In the genomic region with DNA sequence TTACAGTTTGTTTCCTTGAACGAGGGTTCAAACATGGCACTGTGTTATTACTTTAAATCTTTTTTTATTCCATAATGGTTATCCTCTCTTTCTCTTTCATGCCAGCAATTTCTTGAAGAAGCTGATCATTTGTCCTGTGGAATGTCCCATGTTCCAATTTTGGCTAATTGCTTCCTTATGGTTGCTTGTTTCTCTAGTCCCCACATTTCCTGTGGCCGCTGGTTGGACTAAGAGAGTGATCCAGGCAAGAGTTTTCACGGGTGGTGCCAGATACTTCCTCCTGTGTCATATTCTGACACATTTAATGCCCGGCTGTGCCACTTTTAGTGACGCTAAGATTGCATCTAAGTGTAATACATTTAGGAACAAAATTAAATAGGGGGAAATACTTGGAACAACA, we compare ENCODE assay signal across 1 cellular context.
TF ChIP-seq lines count a peak whose summit lies in the region.

No MANE protein-coding gene starts in this region.

TF ChIP-seq in HepG2, 621 proteins besides CTCF, POLR2A, EP300 and RAD21 (continued from another document):
- TF ChIP-seq, protein P1, sequence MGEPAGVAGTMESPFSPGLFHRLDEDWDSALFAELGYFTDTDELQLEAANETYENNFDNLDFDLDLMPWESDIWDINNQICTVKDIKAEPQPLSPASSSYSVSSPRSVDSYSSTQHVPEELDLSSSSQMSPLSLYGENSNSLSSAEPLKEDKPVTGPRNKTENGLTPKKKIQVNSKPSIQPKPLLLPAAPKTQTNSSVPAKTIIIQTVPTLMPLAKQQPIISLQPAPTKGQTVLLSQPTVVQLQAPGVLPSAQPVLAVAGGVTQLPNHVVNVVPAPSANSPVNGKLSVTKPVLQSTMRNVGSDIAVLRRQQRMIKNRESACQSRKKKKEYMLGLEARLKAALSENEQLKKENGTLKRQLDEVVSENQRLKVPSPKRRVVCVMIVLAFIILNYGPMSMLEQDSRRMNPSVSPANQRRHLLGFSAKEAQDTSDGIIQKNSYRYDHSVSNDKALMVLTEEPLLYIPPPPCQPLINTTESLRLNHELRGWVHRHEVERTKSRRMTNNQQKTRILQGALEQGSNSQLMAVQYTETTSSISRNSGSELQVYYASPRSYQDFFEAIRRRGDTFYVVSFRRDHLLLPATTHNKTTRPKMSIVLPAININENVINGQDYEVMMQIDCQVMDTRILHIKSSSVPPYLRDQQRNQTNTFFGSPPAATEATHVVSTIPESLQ (CRISPR knock-in tag; conservative IDR thresholded peaks at IDR 0.05): no peak
- TF ChIP-seq NFKB2 (CRISPR knock-in tag; IDR thresholded peaks at IDR 0.05; ENCODE audit: borderline replicate concordance) (no peak), ZMYM4 (CRISPR knock-in tag; IDR thresholded peaks at IDR 0.05) (no peak), HOXA3 (CRISPR knock-in tag; IDR thresholded peaks at IDR 0.05) (no peak)
